14 cellular contexts compared by ENCODE assay signal in genomic region chr1:182301026-182301436, GRCh38.
DNase-seq lines count a peak whose midpoint lies in the region; ATAC-seq, FAIRE-seq and TF ChIP-seq lines count a peak whose summit lies in the region.
"Had no signal": no experiment of that assay in that cellular context is flagged by ENCODE, and none has a peak within 500 bp of the region (broad histone marks: within the 10 kb centered on the region; RNA-seq: fewer than 3 reads in every experiment).

No MANE protein-coding gene starts in this region.

- no peak overlapping the region for H4K5ac ChIP-seq in mesendoderm (ENCODE audit: low read length)

- peaks cover 30% of the 10 kb centered on the region for H3K4me1 Mint-ChIP-seq in activated CD4-positive, alpha-beta T cell treated with anti-CD3 and anti-CD28 coated beads for 36 hours
- peaks cover 4 to 9% (median 5%) of the 10 kb centered on the region in 3 donors for H3K4me1 Mint-ChIP-seq in CD8-positive, alpha-beta memory T cell
- peaks cover 30% of the 10 kb centered on the region for H3K4me1 Mint-ChIP-seq in activated T-cell treated with anti-CD3 and anti-CD28 coated beads, Interleukin-2, amount 50 U/mL, for 72 hours (ENCODE audit: low read depth)

- H3K4me3 ChIP-seq in CD8-positive, alpha-beta memory T cell (ENCODE audit: low read length) = no peak overlapping the region
- H3K4me3 ChIP-seq in mesendoderm (ENCODE audit: low read length) = no peak overlapping the region
- no peak overlapping the region for H3K4me3 ChIP-seq in WERI-Rb-1 (ENCODE audit: low read depth, low read length)
- H3K4me3 ChIP-seq: A549, left lung had no signal

- H3K79me1 ChIP-seq in mesendoderm (ENCODE audit: low read length) = no peaks in the 10 kb centered on the region

- H3K9ac ChIP-seq in mesendoderm (ENCODE audit: low read length) = no peak overlapping the region

- H3K23ac ChIP-seq in mesendoderm (ENCODE audit: low read length) = no peak overlapping the region

- POLR2A ChIA-PET in activated CD4-positive, alpha-beta T cell treated with anti-CD3 and anti-CD28 coated beads for 36 hours (lab: Charles Lee) = interaction anchor here (1.2 kb wide), 1 partner anchor 52 kb away, joined by 4 read pairs; no protein-coding TSS in a partner anchor
- POLR2A ChIA-PET in CD8-positive, alpha-beta memory T cell (lab: Charles Lee) = no interaction called here

- no peak overlapping the region for H3K4ac ChIP-seq in mesendoderm (ENCODE audit: low read depth, low read length)

- peak overlapping the region; percentile 80 for H3K18ac ChIP-seq in mesendoderm (ENCODE audit: low read length)

- intact Hi-C loops in activated CD4-positive, alpha-beta T cell treated with anti-CD3 and anti-CD28 coated beads for 36 hours (cut with DNase I, micrococcal nuclease) = loop anchor here (1.0 to 5.0 kb wide), 3 partner anchors 52 to 96 kb away; partner anchors contain the start of gene GLUL (in 1 of the 2)

- H3K27ac ChIP-seq in CD8-positive, alpha-beta memory T cell (ENCODE audit: low read depth, low read length) = peak overlapping the region; percentile 78
- H3K27ac ChIP-seq in mesendoderm (ENCODE audit: low read depth, low read length) = no peak overlapping the region
- H3K27ac ChIP-seq in WERI-Rb-1 = no peak overlapping the region
- H3K27ac ChIP-seq: A549, left lung had no signal

- H3K36me3 Mint-ChIP-seq in activated CD4-positive, alpha-beta T cell treated with anti-CD3 and anti-CD28 coated beads for 36 hours (ENCODE audit: low read depth) = no peaks in the 10 kb centered on the region
- H3K36me3 Mint-ChIP-seq in CD8-positive, alpha-beta memory T cell = no peaks in the 10 kb centered on the region
- H3K36me3 Mint-ChIP-seq in activated T-cell treated with anti-CD3 and anti-CD28 coated beads, Interleukin-2, amount 50 U/mL, for 72 hours (ENCODE audit: insufficient read depth in 2 of 2) = no peaks in the 10 kb centered on the region

- peak overlapping the region; percentile 47 for H3K56ac ChIP-seq in mesendoderm (ENCODE audit: low read length)

- H3K9me3 ChIP-seq in CD8-positive, alpha-beta memory T cell (ENCODE audit: low read length) = no peaks in the 10 kb centered on the region
- no peaks in the 10 kb centered on the region for H3K9me3 ChIP-seq in WERI-Rb-1 (ENCODE audit: severe bottlenecking)
- H3K9me3 ChIP-seq: A549, left lung had no signal

- CTCF ChIA-PET in activated CD4-positive, alpha-beta T cell treated with anti-CD3 and anti-CD28 coated beads for 36 hours (lab: Charles Lee) = interaction anchor here (1.0 to 1.6 kb wide), 4 partner anchors 9 to 158 kb away, joined by 3 to 5 read pairs (median 4); no protein-coding TSS in a partner anchor
- CTCF ChIA-PET in CD8-positive, alpha-beta memory T cell (lab: Charles Lee) = no interaction called here

- H2BK15ac ChIP-seq in mesendoderm (replicated peaks; ENCODE audit: low read depth) = peak overlapping the region; percentile 45

- no peaks in the 10 kb centered on the region for H3K27me3 Mint-ChIP-seq in activated CD4-positive, alpha-beta T cell treated with anti-CD3 and anti-CD28 coated beads for 36 hours
- no peaks in the 10 kb centered on the region for H3K27me3 Mint-ChIP-seq in CD8-positive, alpha-beta memory T cell
- H3K27me3 Mint-ChIP-seq in activated T-cell treated with anti-CD3 and anti-CD28 coated beads, Interleukin-2, amount 50 U/mL, for 72 hours (ENCODE audit: low read depth) = no peaks in the 10 kb centered on the region

- H3K4me3 Mint-ChIP-seq in activated CD4-positive, alpha-beta T cell treated with anti-CD3 and anti-CD28 coated beads for 36 hours = no peak overlapping the region
- peak overlapping the region in 1 of 7 donors; percentile 27 for H3K4me3 Mint-ChIP-seq in CD8-positive, alpha-beta memory T cell
- H3K4me3 Mint-ChIP-seq in activated T-cell treated with anti-CD3 and anti-CD28 coated beads, Interleukin-2, amount 50 U/mL, for 72 hours = peak overlapping the region; percentile 1 to 27

- H3K36me3 ChIP-seq in CD8-positive, alpha-beta memory T cell (ENCODE audit: insufficient read depth, low read length) = no peaks in the 10 kb centered on the region
- no peaks in the 10 kb centered on the region for H3K36me3 ChIP-seq in mesendoderm (ENCODE audit: control insufficient read depth, insufficient read depth, low read length)
- H3K36me3 ChIP-seq in WERI-Rb-1 = no peaks in the 10 kb centered on the region
- H3K36me3 ChIP-seq: left lung had no signal

- peaks cover 13% of the 10 kb centered on the region for H3K4me1 ChIP-seq in CD8-positive, alpha-beta memory T cell (ENCODE audit: insufficient read depth, low read length)
- H3K4me1 ChIP-seq in mesendoderm (ENCODE audit: control insufficient read depth, low read depth, low read length) = peaks cover 5% of the 10 kb centered on the region
- H3K4me1 ChIP-seq: A549 had no signal

- H3K9me3 Mint-ChIP-seq in activated CD4-positive, alpha-beta T cell treated with anti-CD3 and anti-CD28 coated beads for 36 hours (ENCODE audit: low read depth) = no peaks in the 10 kb centered on the region
- H3K9me3 Mint-ChIP-seq in CD8-positive, alpha-beta memory T cell = peaks cover 0 to 3% (median 0%) of the 10 kb centered on the region in 5 donors
- no peaks in the 10 kb centered on the region for H3K9me3 Mint-ChIP-seq in activated T-cell treated with anti-CD3 and anti-CD28 coated beads, Interleukin-2, amount 50 U/mL, for 72 hours

- no peak overlapping the region for H3K4me2 ChIP-seq in mesendoderm (ENCODE audit: low read length)
- H3K4me2 ChIP-seq: A549 had no signal

- no peak overlapping the region for H2BK5ac ChIP-seq in mesendoderm (ENCODE audit: low read length)

- no peaks in the 10 kb centered on the region for H3K79me2 ChIP-seq in mesendoderm (ENCODE audit: control insufficient read depth, insufficient read depth, low read length)

- no peak for TF ChIP-seq CTCF in WERI-Rb-1 (IDR thresholded peaks at IDR 0.05; ENCODE audit: low read depth, low read length)

- no peak overlapping the region for H2AK5ac ChIP-seq in mesendoderm (ENCODE audit: low read length)

- no CpG with 5 or more reads among the region's 8 CpGs for WGBS in mesendoderm (ENCODE audit: extremely low coverage, insufficient coverage, low lambda C conversion rate)

- DNase-seq in activated CD4-positive, alpha-beta T cell treated with anti-CD3 and anti-CD28 coated beads for 36 hours = peak; percentile 58
- DNase-seq in activated CD4-positive, alpha-beta T cell treated with anti-CD3 and anti-CD28 coated beads for 4 hours = no peak
- peak in 1 of 5 donors; percentile 17 for DNase-seq in CD8-positive, alpha-beta memory T cell
- peak; percentile 54 to 66 for DNase-seq in activated T-cell treated with anti-CD3 and anti-CD28 coated beads, Interleukin-2, amount 50 U/mL, for 72 hours
- DNase-seq in mesendoderm = no peak
- DNase-seq in RCC 7860 (ENCODE audit: low spot score) = no peak
- DNase-seq in WERI-Rb-1 = no peak
- DNase-seq: activated effector memory CD4-positive, alpha-beta T cell treated with Interleukin-2 at 50 U/mL for 16 hours; KG1; left lung; NCI-H1930; NCI-H774 had no signal

- no peak overlapping the region for H4K8ac ChIP-seq in mesendoderm (ENCODE audit: low read depth, low read length)

- peak; percentile 77 for ATAC-seq in activated CD4-positive, alpha-beta T cell treated with anti-CD3 and anti-CD28 coated beads for 36 hours
- ATAC-seq in activated T-cell treated with anti-CD3 and anti-CD28 coated beads, Interleukin-2, amount 50 U/mL, for 72 hours (replicated peaks in 1 of 2) = peak; percentile 84 to 85
- no peak for ATAC-seq in HG03432 (IDR thresholded peaks at IDR 0.05; ENCODE audit: unreplicated experiment)
- ATAC-seq: A549 had no signal

- peak overlapping the region; percentile 66 for H3K27ac Mint-ChIP-seq in activated CD4-positive, alpha-beta T cell treated with anti-CD3 and anti-CD28 coated beads for 36 hours
- H3K27ac Mint-ChIP-seq in CD8-positive, alpha-beta memory T cell = peak overlapping the region in 6 of 8 donors; percentile 2 to 56 (median 34)
- H3K27ac Mint-ChIP-seq in activated T-cell treated with anti-CD3 and anti-CD28 coated beads, Interleukin-2, amount 50 U/mL, for 72 hours = peak overlapping the region; percentile 88

- H3K27me3 ChIP-seq in CD8-positive, alpha-beta memory T cell (ENCODE audit: insufficient read depth, low read length, poor library complexity, severe bottlenecking) = no peaks in the 10 kb centered on the region
- H3K27me3 ChIP-seq in mesendoderm (ENCODE audit: insufficient read depth, low read length, poor library complexity) (no peaks in the 10 kb centered on the region), WERI-Rb-1 (ENCODE audit: insufficient read depth, low read depth, severe bottlenecking) (no peaks in the 10 kb centered on the region)
- H3K27me3 ChIP-seq: left lung had no signal

- no peak for FAIRE-seq in RCC 7860 (lab: Jason Lieb, UNC)
- FAIRE-seq: A549 had no signal

- H2BK120ac ChIP-seq in mesendoderm (ENCODE audit: low read depth, low read length) = no peak overlapping the region

Comparison
In these comparisons a context has a peak if more than half of its experiments do, and no peak if none do; other contexts are left out.
1. DNase-seq: peak in activated CD4-positive, alpha-beta T cell treated with anti-CD3 and anti-CD28 coated beads for 36 hours (single experiment) and activated T-cell treated with anti-CD3 and anti-CD28 coated beads, Interleukin-2, amount 50 U/mL, for 72 hours (2 of 2); none in activated CD4-positive, alpha-beta T cell treated with anti-CD3 and anti-CD28 coated beads for 4 hours (0 of 2), mesendoderm (single experiment), RCC 7860 (single experiment) and WERI-Rb-1 (single experiment).
2. H3K27ac Mint-ChIP-seq: peak in every context shown above with its lines; median percentile 88 in activated T-cell treated with anti-CD3 and anti-CD28 coated beads, Interleukin-2, amount 50 U/mL, for 72 hours; 66 in activated CD4-positive, alpha-beta T cell treated with anti-CD3 and anti-CD28 coated beads for 36 hours; 34 in CD8-positive, alpha-beta memory T cell.